8 cellular contexts compared by ENCODE assay signal in genomic region chr21:43718872-43719747, GRCh38. TPM values are rescaled to one million over a fixed set of nuclear protein-coding genes. Genes with fewer than 3 reads are reported as not detected.
DNase-seq lines count a peak whose midpoint lies in the region; ATAC-seq and TF ChIP-seq lines count a peak whose summit lies in the region.

PDXK (plus strand) TSS chr21:43719129; CDS start chr21:43719295, 166 bp downstream.

- H3K4me3 Mint-ChIP-seq in glutamatergic neuron (ENCODE audit: unreplicated experiment) = peak within 1 kb of the TSS; percentile 78
- H3K4me3 Mint-ChIP-seq in osteocyte (ENCODE audit: unreplicated experiment) = peak within 1 kb of the TSS; percentile 78

- TF ChIP-seq EP300 in SK-N-SH (IDR thresholded peaks at IDR 0.05; ENCODE audit: borderline replicate concordance in 1 of 2, low read depth in 1 of 2, low read length in 1 of 2) = no peak

- H3K9ac ChIP-seq in ES-I3 (ENCODE audit: low read depth, low read length) (peak within 1 kb of the TSS; percentile 95), SK-N-SH (peak within 1 kb of the TSS; percentile 91)

- H3K4me1 Mint-ChIP-seq in glutamatergic neuron (ENCODE audit: low read depth, unreplicated experiment) (peaks cover 6% of the 10 kb centered on the region), osteocyte (ENCODE audit: unreplicated experiment) (peaks cover 28% of the 10 kb centered on the region)

- H4K20me1 ChIP-seq in SK-N-SH (ENCODE audit: insufficient read depth) = peaks cover 35% of the 10 kb centered on the region

- peak within 1 kb of the TSS; percentile 65 to 91 for H3K27ac Mint-ChIP-seq in activated naive CD4-positive, alpha-beta T cell treated with anti-CD3 and anti-CD28 coated beads, Interleukin-2, amount 50 U/mL, for 72 hours
- H3K27ac Mint-ChIP-seq in glutamatergic neuron (ENCODE audit: unreplicated experiment) = no peak within 1 kb of the TSS
- H3K27ac Mint-ChIP-seq in osteocyte (ENCODE audit: unreplicated experiment) = peak within 1 kb of the TSS; percentile 38

- peak within 1 kb of the TSS; percentile 61 to 77; a peak in 3 of 4 replicates for H3K27ac ChIP-seq in SK-N-SH (ENCODE audit: low read depth in 2 of 2, low read length in 1 of 2)
- peak within 1 kb of the TSS; percentile 83 to 85 for H3K27ac ChIP-seq in testis

- H3K9me3 Mint-ChIP-seq in activated naive CD4-positive, alpha-beta T cell treated with anti-CD3 and anti-CD28 coated beads, Interleukin-2, amount 50 U/mL, for 72 hours = no peaks in the 10 kb centered on the region
- H3K9me3 Mint-ChIP-seq in glutamatergic neuron (ENCODE audit: unreplicated experiment) = peaks cover 4% of the 10 kb centered on the region
- no peaks in the 10 kb centered on the region for H3K9me3 Mint-ChIP-seq in osteocyte (ENCODE audit: unreplicated experiment)

- peak within 1 kb of the TSS; percentile 97 for H2AFZ ChIP-seq in SK-N-SH (ENCODE audit: low read depth)

- H3K36me3 ChIP-seq in ES-I3 (ENCODE audit: insufficient read depth, low read length) (peaks cover 3% of the 10 kb centered on the region; the same call in 1 of the 2 replicates), SK-N-SH (replicated peaks in 1 of 2; ENCODE audit: control insufficient read depth in 1 of 2, insufficient read depth in 2 of 2, low read length in 1 of 2) (no peaks in the 10 kb centered on the region), testis (ENCODE audit: low read depth, missing control alignments) (no peaks in the 10 kb centered on the region)

- DNase-seq in Kasumi-1 (lab: John Stamatoyannopoulos, UW) (peak; percentile 63 to 75), SK-N-SH (peak; percentile 97), glutamatergic neuron (peak; percentile 84), osteocyte (ENCODE audit: extremely low spot score, unreplicated experiment) (peak; percentile 95), testis (peak; percentile 88)
- peak; percentile 84 to 90 for DNase-seq in activated naive CD4-positive, alpha-beta T cell treated with anti-CD3 and anti-CD28 coated beads, Interleukin-2, amount 50 U/mL, for 72 hours (ENCODE audit: low spot score in 2 of 2)

- POLR2A ChIA-PET in SK-N-SH (lab: Yijun Ruan, JAX) = interaction anchor here (0.9 to 1.9 kb wide), 2 partner anchors 10 to 14 kb away, joined by 3 to 5 read pairs; no protein-coding TSS in a partner anchor

- no peak for TF ChIP-seq RAD21 in SK-N-SH (IDR thresholded peaks at IDR 0.05; ENCODE audit: low read length)

- 6% methylated on average over 3 of the region's 117 CpGs for WGBS in SK-N-SH (ENCODE audit: low lambda C conversion rate)
- WGBS in testis, 2 donors = 0% methylated on average over 6 to 64 of the region's 117 CpGs

- H3K36me3 Mint-ChIP-seq in activated naive CD4-positive, alpha-beta T cell treated with anti-CD3 and anti-CD28 coated beads, Interleukin-2, amount 50 U/mL, for 72 hours = peaks cover 0 to 6% of the 10 kb centered on the region in 2 donors
- no peaks in the 10 kb centered on the region for H3K36me3 Mint-ChIP-seq in glutamatergic neuron (ENCODE audit: unreplicated experiment)
- peaks cover 4% of the 10 kb centered on the region for H3K36me3 Mint-ChIP-seq in osteocyte (ENCODE audit: unreplicated experiment)

- ATAC-seq in GM21825 (IDR thresholded peaks at IDR 0.05; ENCODE audit: unreplicated experiment) = peak; percentile 48
- ATAC-seq in activated naive CD4-positive, alpha-beta T cell treated with anti-CD3 and anti-CD28 coated beads, Interleukin-2, amount 50 U/mL, for 72 hours = peak; percentile 82 to 88

- H3K9me2 ChIP-seq in SK-N-SH = no peaks in the 10 kb centered on the region

- H3K27me3 ChIP-seq in SK-N-SH (ENCODE audit: insufficient read depth) (no peaks in the 10 kb centered on the region), testis (no peaks in the 10 kb centered on the region)

- peaks cover 8% of the 10 kb centered on the region for H3K4me1 ChIP-seq in ES-I3 (ENCODE audit: insufficient read depth, low read length)
- H3K4me1 ChIP-seq in SK-N-SH (ENCODE audit: control insufficient read depth in 1 of 2, insufficient read depth in 2 of 2, low read depth in 1 of 2, low read length in 1 of 2) = peaks cover 0 to 19% of the 10 kb centered on the region in 2 experiments; a peak in 2 of 4 replicates
- H3K4me1 ChIP-seq in testis = peaks cover 21% of the 10 kb centered on the region

- peaks cover 12% of the 10 kb centered on the region for H3K27me3 Mint-ChIP-seq in glutamatergic neuron (ENCODE audit: unreplicated experiment)
- H3K27me3 Mint-ChIP-seq in osteocyte (ENCODE audit: unreplicated experiment) = no peaks in the 10 kb centered on the region

- intact Hi-C loops in testis (cut with DNase I; ENCODE audit: low total_unique reads) = no loop called here

- CTCF ChIA-PET in SK-N-SH (lab: Yijun Ruan, JAX) = interaction anchor here (1.1 to 1.4 kb wide), 2 partner anchors 9 to 91 kb away, joined by 3 to 6 read pairs; no protein-coding TSS in a partner anchor

- no peaks in the 10 kb centered on the region for H3F3A ChIP-seq in SK-N-SH (replicated peaks; ENCODE audit: insufficient read depth)

- H3K4me2 ChIP-seq in SK-N-SH = peak within 1 kb of the TSS; percentile 100

- peaks cover 49% of the 10 kb centered on the region for H3K79me2 ChIP-seq in SK-N-SH (ENCODE audit: insufficient read depth)

- H3K4me3 ChIP-seq in SK-N-SH (ENCODE audit: low read depth in 2 of 2, low read length in 1 of 2) (peak within 1 kb of the TSS; percentile 95), testis (peak within 1 kb of the TSS; percentile 93 to 95)

- TF ChIP-seq CTCF in SK-N-SH (IDR thresholded peaks at IDR 0.05) (0 out of 2 replicates have a peak, but pooled peaks have one; percentile 2), glutamatergic neuron (IDR thresholded peaks at IDR 0.05; ENCODE audit: partially characterized antibody, unreplicated experiment) (no peak), osteocyte (IDR thresholded peaks at IDR 0.05) (no peak), testis (IDR thresholded peaks at IDR 0.05) (no peak)

- peak; percentile 40 for TF ChIP-seq POLR2A in testis (IDR thresholded peaks at IDR 0.05)

- no peaks in the 10 kb centered on the region for H3K9me3 ChIP-seq in ES-I3 (ENCODE audit: control insufficient read depth, insufficient read depth, low read length)
- H3K9me3 ChIP-seq in SK-N-SH = no peaks in the 10 kb centered on the region
- no peaks in the 10 kb centered on the region for H3K9me3 ChIP-seq in testis

TF ChIP-seq in SK-N-SH, 30 proteins besides CTCF, POLR2A, EP300 and RAD21:
- TF ChIP-seq EZH2phosphoT487 (IDR thresholded peaks at IDR 0.05; ENCODE audit: borderline replicate concordance, low read depth) = no peak
- TF ChIP-seq POLR2AphosphoS5 (IDR thresholded peaks at IDR 0.05; ENCODE audit: low read depth, low read length) = peak; percentile 75
- TF ChIP-seq, protein P1, sequence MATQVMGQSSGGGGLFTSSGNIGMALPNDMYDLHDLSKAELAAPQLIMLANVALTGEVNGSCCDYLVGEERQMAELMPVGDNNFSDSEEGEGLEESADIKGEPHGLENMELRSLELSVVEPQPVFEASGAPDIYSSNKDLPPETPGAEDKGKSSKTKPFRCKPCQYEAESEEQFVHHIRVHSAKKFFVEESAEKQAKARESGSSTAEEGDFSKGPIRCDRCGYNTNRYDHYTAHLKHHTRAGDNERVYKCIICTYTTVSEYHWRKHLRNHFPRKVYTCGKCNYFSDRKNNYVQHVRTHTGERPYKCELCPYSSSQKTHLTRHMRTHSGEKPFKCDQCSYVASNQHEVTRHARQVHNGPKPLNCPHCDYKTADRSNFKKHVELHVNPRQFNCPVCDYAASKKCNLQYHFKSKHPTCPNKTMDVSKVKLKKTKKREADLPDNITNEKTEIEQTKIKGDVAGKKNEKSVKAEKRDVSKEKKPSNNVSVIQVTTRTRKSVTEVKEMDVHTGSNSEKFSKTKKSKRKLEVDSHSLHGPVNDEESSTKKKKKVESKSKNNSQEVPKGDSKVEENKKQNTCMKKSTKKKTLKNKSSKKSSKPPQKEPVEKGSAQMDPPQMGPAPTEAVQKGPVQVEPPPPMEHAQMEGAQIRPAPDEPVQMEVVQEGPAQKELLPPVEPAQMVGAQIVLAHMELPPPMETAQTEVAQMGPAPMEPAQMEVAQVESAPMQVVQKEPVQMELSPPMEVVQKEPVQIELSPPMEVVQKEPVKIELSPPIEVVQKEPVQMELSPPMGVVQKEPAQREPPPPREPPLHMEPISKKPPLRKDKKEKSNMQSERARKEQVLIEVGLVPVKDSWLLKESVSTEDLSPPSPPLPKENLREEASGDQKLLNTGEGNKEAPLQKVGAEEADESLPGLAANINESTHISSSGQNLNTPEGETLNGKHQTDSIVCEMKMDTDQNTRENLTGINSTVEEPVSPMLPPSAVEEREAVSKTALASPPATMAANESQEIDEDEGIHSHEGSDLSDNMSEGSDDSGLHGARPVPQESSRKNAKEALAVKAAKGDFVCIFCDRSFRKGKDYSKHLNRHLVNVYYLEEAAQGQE (IDR thresholded peaks at IDR 0.05; ENCODE audit: low read depth, low read length) = no peak
- TF ChIP-seq MXI1 (IDR thresholded peaks at IDR 0.05; ENCODE audit: low read depth, low read length) = peak; percentile 54
- no peak for TF ChIP-seq SMC3 (IDR thresholded peaks at IDR 0.05; ENCODE audit: low read depth, low read length)
- TF ChIP-seq, protein P2, sequence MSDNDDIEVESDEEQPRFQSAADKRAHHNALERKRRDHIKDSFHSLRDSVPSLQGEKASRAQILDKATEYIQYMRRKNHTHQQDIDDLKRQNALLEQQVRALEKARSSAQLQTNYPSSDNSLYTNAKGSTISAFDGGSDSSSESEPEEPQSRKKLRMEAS (IDR thresholded peaks at IDR 0.05; ENCODE audit: low read depth) = peak; percentile 15; the same call in 1 of the 2 replicates
- no peak for TF ChIP-seq NFIC (IDR thresholded peaks at IDR 0.05; ENCODE audit: borderline replicate concordance)
- peak; percentile 31; the same call in 1 of the 2 replicates for TF ChIP-seq NRF1 (IDR thresholded peaks at IDR 0.05; ENCODE audit: low read depth, low read length)
- TF ChIP-seq USF1 (IDR thresholded peaks at IDR 0.05; ENCODE audit: borderline replicate concordance, low read depth) = no peak

RNA-seq across cellular contexts. Expression of gene PDXK, which starts in this region (rescaled TPM):
- polyA plus RNA-seq in SK-N-SH (2012; rRNA removed) (85.7 and 89.2 TPM in 2 replicates), testis (ENCODE audit: insufficient read depth, low read depth, low replicate concordance) (871 TPM)
- 49.7 and 63.0 TPM in 2 replicates for polyA plus RNA-seq in SK-N-SH (2012; cell fraction: cytosol; rRNA removed)
- 110 and 138 TPM in 2 replicates for polyA plus RNA-seq in SK-N-SH (2012; cell fraction: nucleus; rRNA removed)
- 100 to 1,000 TPM in 1 of 2 donors, 10 to 100 TPM in 1; 70.3 to 121 TPM for total RNA-seq in activated naive CD4-positive, alpha-beta T cell treated with anti-CD3 and anti-CD28 coated beads, Interleukin-2, amount 50 U/mL, for 72 hours
- total RNA-seq in glutamatergic neuron (ENCODE audit: unreplicated experiment) (63.8 TPM), osteocyte (96.7 and 106 TPM in 2 replicates), testis (100 to 1,000 TPM; 277 to 327 TPM)

Comparison
In these comparisons a context has a peak if more than half of its experiments do, and no peak if none do; other contexts are left out.
1. Peak in every context shown above with its lines: DNase-seq, ATAC-seq, H3K4me3 ChIP-seq and H3K27ac ChIP-seq.